15 cellular contexts compared by ENCODE assay signal in genomic region chr5:68230285-68230684, GRCh38. TPM values are rescaled to one million over a fixed set of nuclear protein-coding genes. Genes with fewer than 3 reads are reported as not detected.
DNase-seq lines count a peak whose midpoint lies in the region; ATAC-seq and TF ChIP-seq lines count a peak whose summit lies in the region.
"Had no signal": no experiment of that assay in that cellular context is flagged by ENCODE, and none has a peak within 500 bp of the region (broad histone marks: within the 10 kb centered on the region; RNA-seq: fewer than 3 reads in every experiment).

No MANE protein-coding gene starts in this region.

- TF ChIP-seq CTCF in natural killer cell (IDR thresholded peaks at IDR 0.05) (no peak), dorsolateral prefrontal cortex (IDR thresholded peaks at IDR 0.05 in 54 of 56, conservative IDR thresholded peaks at IDR 0.05 in 2 of 56; ENCODE audit: low read depth in 1 of 56, partially characterized antibody in 56 of 56) (no peak), type B pancreatic cell (conservative IDR thresholded peaks at IDR 0.05) (no peak), mucosa of descending colon (IDR thresholded peaks at IDR 0.05) (no peak)

- H3K27me3 ChIP-seq in dorsolateral prefrontal cortex = no peaks in the 10 kb centered on the region
- H3K27me3 ChIP-seq in naive thymus-derived CD4-positive, alpha-beta T cell (ENCODE audit: control insufficient read depth in 2 of 2, insufficient read depth in 2 of 2, low read length in 2 of 2) = no peaks in the 10 kb centered on the region

- peak overlapping the region in 57 of 59 donors; percentile 11 to 91 (median 73) for H3K27ac ChIP-seq in dorsolateral prefrontal cortex
- no peak overlapping the region for H3K27ac ChIP-seq in naive thymus-derived CD4-positive, alpha-beta T cell (ENCODE audit: low read depth, low read length)

- H3K4me1 ChIP-seq in naive thymus-derived CD4-positive, alpha-beta T cell (ENCODE audit: control insufficient read depth in 2 of 2, insufficient read depth in 2 of 2, low read length in 2 of 2) = peaks cover 41 to 44% of the 10 kb centered on the region in 2 donors
- H3K4me1 ChIP-seq in mucosa of descending colon (ENCODE audit: low read depth) = peaks cover 39% of the 10 kb centered on the region

- DNase-seq in natural killer cell treated with Interleukin-12 subunit alpha and Interleukin-12 subunit beta and Interleukin-15 and Interleukin-18, amount 100 ng/mL, for 72 hours (ENCODE audit: low spot score) = no peak
- DNase-seq in natural killer cell (no peak), dorsolateral prefrontal cortex (no peak), type B pancreatic cell (ENCODE audit: extremely low spot score, unreplicated experiment) (no peak), mucosa of descending colon (no peak), NCI-H187 treated with DMSO at 0.1 percent for 48 hours (lab: John Stamatoyannopoulos, UW) (no peak)
- no peak for DNase-seq in naive thymus-derived CD4-positive, alpha-beta T cell
- DNase-seq: DND-41, GF-D8, GOT3, NCI-H1048, NCI-H2107, NCI-H69, PC-3 had no signal

- H3K4me1 Mint-ChIP-seq in natural killer cell treated with Interleukin-12 subunit alpha and Interleukin-12 subunit beta and Interleukin-15 and Interleukin-18, amount 100 ng/mL, for 72 hours (ENCODE audit: low read depth in 2 of 2) = peaks cover 65 to 80% of the 10 kb centered on the region in 2 donors
- H3K4me1 Mint-ChIP-seq in natural killer cell (peaks cover 88 to 89% of the 10 kb centered on the region in 2 donors), type B pancreatic cell (ENCODE audit: unreplicated experiment) (peaks cover 62% of the 10 kb centered on the region)
- peaks cover 56 to 95% (median 90%) of the 10 kb centered on the region in 7 donors for H3K4me1 Mint-ChIP-seq in naive thymus-derived CD4-positive, alpha-beta T cell

- peak overlapping the region in 48 of 59 donors; percentile 1 to 54 (median 33) for H3K4me3 ChIP-seq in dorsolateral prefrontal cortex
- no peak overlapping the region for H3K4me3 ChIP-seq in naive thymus-derived CD4-positive, alpha-beta T cell (ENCODE audit: low read length)
- H3K4me3 ChIP-seq in mucosa of descending colon = no peak overlapping the region

- H3K9me3 ChIP-seq in naive thymus-derived CD4-positive, alpha-beta T cell (ENCODE audit: control insufficient read depth in 2 of 3, low read length in 3 of 3) = no peaks in the 10 kb centered on the region
- no peaks in the 10 kb centered on the region for H3K9me3 ChIP-seq in mucosa of descending colon

- no peak for ATAC-seq in natural killer cell treated with Interleukin-12 subunit alpha and Interleukin-12 subunit beta and Interleukin-15 and Interleukin-18, amount 100 ng/mL, for 72 hours
- ATAC-seq in natural killer cell (no peak), HG03521 (IDR thresholded peaks at IDR 0.05; ENCODE audit: unreplicated experiment) (no peak), mucosa of descending colon (no peak)
- no peak for ATAC-seq in naive thymus-derived CD4-positive, alpha-beta T cell
- ATAC-seq: PC-3 had no signal

- POLR2A ChIA-PET in naive thymus-derived CD4-positive, alpha-beta T cell (lab: Charles Lee) = interaction anchor here (0.6 to 1.6 kb wide), 5 partner anchors 8 to 26 kb away, joined by 3 to 9 read pairs (median 5); partner anchors contain the start of gene PIK3R1

- H3K36me3 Mint-ChIP-seq in natural killer cell treated with Interleukin-12 subunit alpha and Interleukin-12 subunit beta and Interleukin-15 and Interleukin-18, amount 100 ng/mL, for 72 hours = peaks cover 35% of the 10 kb centered on the region
- H3K36me3 Mint-ChIP-seq in natural killer cell (peaks cover 6% of the 10 kb centered on the region), type B pancreatic cell (peaks cover 53% of the 10 kb centered on the region)
- H3K36me3 Mint-ChIP-seq in naive thymus-derived CD4-positive, alpha-beta T cell = peaks cover 4 to 26% (median 14%) of the 10 kb centered on the region in 5 donors

- peaks cover 0 to 20% (median 6%) of the 10 kb centered on the region in 3 experiments for H3K36me3 ChIP-seq in naive thymus-derived CD4-positive, alpha-beta T cell (ENCODE audit: control insufficient read depth in 2 of 3, insufficient read depth in 3 of 3, low read length in 3 of 3)
- H3K36me3 ChIP-seq in mucosa of descending colon (ENCODE audit: low read depth) = no peaks in the 10 kb centered on the region

- no peaks in the 10 kb centered on the region for H3K9me3 Mint-ChIP-seq in natural killer cell treated with Interleukin-12 subunit alpha and Interleukin-12 subunit beta and Interleukin-15 and Interleukin-18, amount 100 ng/mL, for 72 hours
- H3K9me3 Mint-ChIP-seq in natural killer cell (no peaks in the 10 kb centered on the region), type B pancreatic cell (no peaks in the 10 kb centered on the region)
- H3K9me3 Mint-ChIP-seq in naive thymus-derived CD4-positive, alpha-beta T cell = no peaks in the 10 kb centered on the region

- intact Hi-C loops in natural killer cell (cut with micrococcal nuclease) (no loop called here), dorsolateral prefrontal cortex (cut with DNase I) (no loop called here), mucosa of descending colon (cut with DNase I, micrococcal nuclease) (no loop called here)
- intact Hi-C loops in naive thymus-derived CD4-positive, alpha-beta T cell (cut with micrococcal nuclease) = no loop called here

- peak overlapping the region; percentile 47 for H3K4me3 Mint-ChIP-seq in natural killer cell treated with Interleukin-12 subunit alpha and Interleukin-12 subunit beta and Interleukin-15 and Interleukin-18, amount 100 ng/mL, for 72 hours
- H3K4me3 Mint-ChIP-seq in natural killer cell = no peak overlapping the region
- peak overlapping the region in 5 of 10 donors; percentile 1 to 63 (median 39) for H3K4me3 Mint-ChIP-seq in naive thymus-derived CD4-positive, alpha-beta T cell
- no peak overlapping the region for H3K4me3 Mint-ChIP-seq in type B pancreatic cell

- peak overlapping the region; percentile 47 to 96 for H3K27ac Mint-ChIP-seq in natural killer cell treated with Interleukin-12 subunit alpha and Interleukin-12 subunit beta and Interleukin-15 and Interleukin-18, amount 100 ng/mL, for 72 hours
- peak overlapping the region in 1 of 2 donors; percentile 50 for H3K27ac Mint-ChIP-seq in natural killer cell
- H3K27ac Mint-ChIP-seq in naive thymus-derived CD4-positive, alpha-beta T cell = peak overlapping the region in 6 of 9 donors; percentile 0 to 73 (median 48)
- H3K27ac Mint-ChIP-seq in type B pancreatic cell = no peak overlapping the region

- CTCF ChIA-PET in naive thymus-derived CD4-positive, alpha-beta T cell (lab: Charles Lee) = interaction anchor here (1.1 to 1.4 kb wide), 3 partner anchors 11 to 19 kb away, joined by 3 to 5 read pairs (median 3); partner anchors contain the start of gene PIK3R1

- H3K27me3 Mint-ChIP-seq in natural killer cell treated with Interleukin-12 subunit alpha and Interleukin-12 subunit beta and Interleukin-15 and Interleukin-18, amount 100 ng/mL, for 72 hours = no peaks in the 10 kb centered on the region
- H3K27me3 Mint-ChIP-seq in natural killer cell (ENCODE audit: low read depth in 2 of 2) = no peaks in the 10 kb centered on the region
- no peaks in the 10 kb centered on the region for H3K27me3 Mint-ChIP-seq in naive thymus-derived CD4-positive, alpha-beta T cell
- no peaks in the 10 kb centered on the region for H3K27me3 Mint-ChIP-seq in type B pancreatic cell

RNA-seq across cellular contexts. Expression of gene PIK3R1, which starts 14.7 kb away (rescaled TPM):
- 100 to 1,000 TPM; 141 to 195 TPM for total RNA-seq in natural killer cell treated with Interleukin-12 subunit alpha and Interleukin-12 subunit beta and Interleukin-15 and Interleukin-18, amount 100 ng/mL, for 72 hours
- total RNA-seq in natural killer cell (100 to 1,000 TPM; 307 to 365 (median 313) TPM), dorsolateral prefrontal cortex (100 to 1,000 TPM; 172 to 359 (median 273) TPM), type B pancreatic cell (ENCODE audit: low replicate concordance) (41.6 and 110 TPM in 2 replicates), mucosa of descending colon (100 to 1,000 TPM in 1 of 3 donors, 10 to 100 TPM in 2; 66.7 to 197 (median 74.9) TPM)
- 100 to 1,000 TPM in 4 of 5 experiments, 10 to 100 TPM in 1; 72.0 to 207 (median 131) TPM for total RNA-seq in naive thymus-derived CD4-positive, alpha-beta T cell
- polyA plus RNA-seq in naive thymus-derived CD4-positive, alpha-beta T cell = 100 to 1,000 TPM in 1 of 2 donors, 10 to 100 TPM in 1; 85.1 to 110 TPM

Comparison
In these comparisons a context has a peak if more than half of its experiments do, and no peak if none do; other contexts are left out.
1. H3K4me3 ChIP-seq: peak in dorsolateral prefrontal cortex (48 of 59); none in naive thymus-derived CD4-positive, alpha-beta T cell (single experiment) and mucosa of descending colon (single experiment).